Comparison of ENCODE assay signal across 9 cellular contexts in the genomic region with DNA sequence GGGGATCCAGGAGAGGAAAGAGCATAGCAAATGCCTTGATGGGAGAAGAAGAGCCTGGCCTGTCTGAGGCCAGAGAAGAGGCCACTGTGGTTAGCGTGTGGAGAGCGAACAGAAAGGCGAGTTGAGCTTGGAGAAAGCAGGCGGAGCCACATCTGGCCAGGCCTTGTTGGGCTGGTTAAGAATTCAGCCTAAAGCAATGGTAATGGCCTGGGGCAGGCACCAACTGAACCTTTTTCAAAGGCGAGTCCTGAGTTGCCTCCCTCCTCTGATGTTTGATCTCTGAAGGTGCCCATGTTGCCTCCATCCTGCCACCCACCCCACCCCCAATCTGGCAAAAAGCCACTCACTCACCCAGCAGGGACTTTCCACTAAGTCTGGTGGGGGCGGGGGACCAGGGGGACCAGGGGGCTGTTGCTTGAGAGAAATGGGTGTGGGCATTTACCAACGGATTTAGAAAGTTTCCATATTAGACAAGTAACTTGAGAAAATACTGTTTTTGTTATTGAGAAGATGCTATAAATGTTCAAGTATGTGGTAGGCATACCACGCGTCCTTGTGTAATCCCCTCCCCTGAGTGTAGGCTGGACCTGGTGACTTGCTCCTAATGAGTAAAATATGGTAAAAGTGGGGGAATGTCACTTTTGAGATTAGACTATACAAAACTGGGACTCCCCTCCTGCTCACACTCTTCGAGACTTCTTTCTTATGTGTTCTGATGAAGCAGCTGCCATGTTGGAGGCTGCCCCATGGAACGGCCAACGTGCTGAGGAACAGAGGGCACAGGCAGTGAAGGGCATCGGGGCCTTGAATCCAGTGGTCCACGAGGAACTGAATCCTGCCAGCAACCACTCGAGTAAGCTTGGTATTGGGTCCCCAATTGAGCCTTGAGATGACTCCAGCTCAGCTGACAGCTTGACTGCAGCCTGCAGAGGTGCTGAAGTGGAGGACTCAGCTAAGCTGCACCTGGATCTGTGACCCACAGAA. TPM values are rescaled to one million over a fixed set of nuclear protein-coding genes. Genes with fewer than 3 reads are reported as not detected.
DNase-seq lines count a peak whose midpoint lies in the region; ATAC-seq and TF ChIP-seq lines count a peak whose summit lies in the region.
"Had no signal": no experiment of that assay in that cellular context is flagged by ENCODE, and none has a peak within 500 bp of the region (broad histone marks: within the 10 kb centered on the region; RNA-seq: fewer than 3 reads in every experiment).

No MANE protein-coding gene starts in this region.

- no peak overlapping the region for H3K4me3 ChIP-seq in KMS-11 (IDR thresholded peaks at IDR 0.05; ENCODE audit: insufficient read depth, low read depth, low read length)
- no peak overlapping the region for H3K4me3 ChIP-seq in body of pancreas
- H3K4me3 ChIP-seq: heart left ventricle had no signal

- no peak for TF ChIP-seq POLR2A in body of pancreas (IDR thresholded peaks at IDR 0.05)

- ATAC-seq in memory B cell (ENCODE audit: low read depth) (peak; percentile 28), body of pancreas (no peak)
- ATAC-seq in stimulated activated memory B cell treated with anti-CD40 and anti-IgM and Interleukin-4, amounts not matched to agents 10 μg/mL and 1 μg/mL and 100 μg/mL, for 72 hours, result peak; percentile 60
- ATAC-seq: heart left ventricle had no signal

- peak overlapping the region; percentile 53 for H2AFZ ChIP-seq in KMS-11 (ENCODE audit: low read depth)

- intact Hi-C loops in body of pancreas (cut with DNase I), result loop anchor here (10.0 kb wide), 1 partner anchor 86 kb away; the partner anchor contains the start of gene IGFBP4

- H3K9ac ChIP-seq in KMS-11, result peak overlapping the region; percentile 57

- H3K36me3 Mint-ChIP-seq in memory B cell, result no peaks in the 10 kb centered on the region
- H3K36me3 Mint-ChIP-seq in stimulated activated memory B cell treated with anti-CD40 and anti-IgM and Interleukin-4, amounts not matched to agents 10 μg/mL and 1 μg/mL and 100 μg/mL, for 72 hours, result no peaks in the 10 kb centered on the region

- no peaks in the 10 kb centered on the region for H3K9me3 Mint-ChIP-seq in memory B cell
- H3K9me3 Mint-ChIP-seq in stimulated activated memory B cell treated with anti-CD40 and anti-IgM and Interleukin-4, amounts not matched to agents 10 μg/mL and 1 μg/mL and 100 μg/mL, for 72 hours, result no peaks in the 10 kb centered on the region

- H3K27ac Mint-ChIP-seq in memory B cell, result peak overlapping the region; percentile 79
- H3K27ac Mint-ChIP-seq in stimulated activated memory B cell treated with anti-CD40 and anti-IgM and Interleukin-4, amounts not matched to agents 10 μg/mL and 1 μg/mL and 100 μg/mL, for 72 hours, result peak overlapping the region; percentile 76

- H3K4me1 ChIP-seq in KMS-11 (ENCODE audit: low read depth, poor library complexity, severe bottlenecking) (peaks cover 70% of the 10 kb centered on the region), body of pancreas (peaks cover 2% of the 10 kb centered on the region)

- peak; percentile 90 for DNase-seq in activated CD8-positive, alpha-beta memory T cell treated with anti-CD3 and anti-CD28 coated beads, Interleukin-2, amount 50 U/mL, for 48 hours
- DNase-seq in memory B cell (ENCODE audit: low spot score in 2 of 2) (peak in 1 of 2 donors; percentile 34), HCEC 1CT (no peak), HK-2 (ENCODE audit: unreplicated experiment) (no peak), body of pancreas (no peak), C1 segment of cervical spinal cord (lab: John Stamatoyannopoulos, UW) (no peak)

- H3K4me1 Mint-ChIP-seq in memory B cell, result peaks cover 36% of the 10 kb centered on the region
- peaks cover 54% of the 10 kb centered on the region for H3K4me1 Mint-ChIP-seq in stimulated activated memory B cell treated with anti-CD40 and anti-IgM and Interleukin-4, amounts not matched to agents 10 μg/mL and 1 μg/mL and 100 μg/mL, for 72 hours

- no peaks in the 10 kb centered on the region for H3K27me3 Mint-ChIP-seq in memory B cell
- H3K27me3 Mint-ChIP-seq in stimulated activated memory B cell treated with anti-CD40 and anti-IgM and Interleukin-4, amounts not matched to agents 10 μg/mL and 1 μg/mL and 100 μg/mL, for 72 hours, result no peaks in the 10 kb centered on the region

- no peak for TF ChIP-seq CTCF in KMS-11 (conservative IDR thresholded peaks at IDR 0.05; ENCODE audit: low read depth, low read length)
- TF ChIP-seq CTCF in body of pancreas (IDR thresholded peaks at IDR 0.05), result no peak

- H3K79me2 ChIP-seq in KMS-11 (ENCODE audit: insufficient read depth, low read depth), result no peaks in the 10 kb centered on the region

- 83 to 89% methylated on average over 14 to 15 of the region's 15 CpGs for WGBS in body of pancreas, 2 donors

- no peaks in the 10 kb centered on the region for H4K20me1 ChIP-seq in KMS-11 (ENCODE audit: insufficient read depth)

- H3K4me2 ChIP-seq in KMS-11, result peak overlapping the region; percentile 95

- no peaks in the 10 kb centered on the region for H3K9me3 ChIP-seq in body of pancreas
- H3K9me3 ChIP-seq: heart left ventricle had no signal

- H3K4me3 Mint-ChIP-seq in memory B cell, result peak overlapping the region; percentile 37
- peak overlapping the region; percentile 49 for H3K4me3 Mint-ChIP-seq in stimulated activated memory B cell treated with anti-CD40 and anti-IgM and Interleukin-4, amounts not matched to agents 10 μg/mL and 1 μg/mL and 100 μg/mL, for 72 hours

- H3K36me3 ChIP-seq in KMS-11 (ENCODE audit: insufficient read depth) (no peaks in the 10 kb centered on the region), body of pancreas (replicated peaks in 1 of 2; ENCODE audit: insufficient read depth in 1 of 2, low read depth in 2 of 2) (no peaks in the 10 kb centered on the region)
- H3K36me3 ChIP-seq: heart left ventricle had no signal

- H3K27me3 ChIP-seq in KMS-11 (ENCODE audit: insufficient read depth, low read depth) (no peaks in the 10 kb centered on the region), body of pancreas (no peaks in the 10 kb centered on the region)
- H3K27me3 ChIP-seq: heart left ventricle had no signal

- peak overlapping the region; percentile 92 for H3K27ac ChIP-seq in KMS-11
- H3K27ac ChIP-seq in body of pancreas, result no peak overlapping the region

RNA-seq across cellular contexts. Expression of gene TNS4, which starts 29.9 kb away (rescaled TPM):
- not detected for total RNA-seq in body of pancreas

RNA-seq across cellular contexts. Expression of gene CCR7, which starts 34.0 kb away (rescaled TPM):
- under 1 TPM in 1 of 2 donors, not detected in 1; 0.26 TPM for total RNA-seq in body of pancreas
